Comparison of ENCODE assay signal across 8 cellular contexts in genomic region chr22:45310331-45311032, GRCh38. TPM values are rescaled to one million over a fixed set of nuclear protein-coding genes. Genes with fewer than 3 reads are reported as not detected.
A peak's percentile ranks its signal among the peaks of the same experiment; 100 is the strongest.
DNase-seq lines count a peak whose midpoint lies in the region; ATAC-seq and TF ChIP-seq lines count a peak whose summit lies in the region.

No MANE protein-coding gene starts in this region.

- no peak for TF ChIP-seq CTCF in GM12864 (IDR thresholded peaks at IDR 0.05; ENCODE audit: low read depth, low read length, missing control alignments)
- no peak for TF ChIP-seq CTCF in endothelial cell (IDR thresholded peaks at IDR 0.05; ENCODE audit: unreplicated experiment)

- peaks cover 14% of the 10 kb centered on the region for H3K27me3 Mint-ChIP-seq in endothelial cell (ENCODE audit: unreplicated experiment)

- no peaks in the 10 kb centered on the region for H3K9me3 Mint-ChIP-seq in endothelial cell (ENCODE audit: unreplicated experiment)

- ATAC-seq in HG02870 (IDR thresholded peaks at IDR 0.05; ENCODE audit: unreplicated experiment): no peak

- peak overlapping the region; percentile 89 for H2AFZ ChIP-seq in neuron (ENCODE audit: low read depth, low read length)

- H3K9me3 ChIP-seq in SJSA1 (replicated peaks) (no peaks in the 10 kb centered on the region), neuron (ENCODE audit: low read length) (no peaks in the 10 kb centered on the region)

- peak overlapping the region; percentile 89 for H3K4me3 Mint-ChIP-seq in endothelial cell (ENCODE audit: unreplicated experiment)

- peaks cover 39% of the 10 kb centered on the region for H3K4me1 Mint-ChIP-seq in endothelial cell (ENCODE audit: unreplicated experiment)

- H3K4me3 ChIP-seq in GM12864 (ENCODE audit: low read depth, low read length) (peak overlapping the region; percentile 85), SJSA1 (peak overlapping the region; percentile 82), neuron (ENCODE audit: low read length) (peak overlapping the region; percentile 57)

- peak overlapping the region; percentile 56; the same call in 1 of the 2 replicates for H3K27ac ChIP-seq in SJSA1

- H3K27ac Mint-ChIP-seq in endothelial cell (ENCODE audit: unreplicated experiment): no peak overlapping the region

- H3K4me1 ChIP-seq in SJSA1 (replicated peaks): peaks cover 26% of the 10 kb centered on the region
- H3K4me1 ChIP-seq in neuron (ENCODE audit: insufficient read depth, low read length): peaks cover 15% of the 10 kb centered on the region

- H3K27me3 ChIP-seq in SJSA1 (replicated peaks) (no peaks in the 10 kb centered on the region), neuron (ENCODE audit: insufficient read depth, low read length) (no peaks in the 10 kb centered on the region)

- DNase-seq in GM12864 (ENCODE audit: low read depth): no peak
- DNase-seq in SJSA1 (ENCODE audit: low read depth in 1 of 2, low spot score in 2 of 2): no peak
- no peak for DNase-seq in endothelial cell (ENCODE audit: low spot score)
- DNase-seq in NCI-H2029 treated with DMSO at 0.1 percent for 48 hours (lab: John Stamatoyannopoulos, UW): no peak
- no peak for DNase-seq in NCI-H2196 (lab: John Stamatoyannopoulos, UW; ENCODE audit: unreplicated experiment)
- DNase-seq in AML-193 (lab: John Stamatoyannopoulos, UW): no peak

- H3K36me3 Mint-ChIP-seq in endothelial cell (ENCODE audit: low read depth, unreplicated experiment): peaks cover 3% of the 10 kb centered on the region

- peaks cover 15% of the 10 kb centered on the region for H3K36me3 ChIP-seq in SJSA1
- no peaks in the 10 kb centered on the region for H3K36me3 ChIP-seq in neuron (ENCODE audit: insufficient read depth, low read length)

RNA-seq across cellular contexts. Expression of gene FAM118A, which starts 0.7 kb away (rescaled TPM):
- 19.8 and 21.1 TPM in 2 replicates for total RNA-seq in SJSA1 (2014; rRNA removed; shearing (Covaris generic))
- total RNA-seq in endothelial cell (ENCODE audit: unreplicated experiment): 26.6 TPM

RNA-seq across cellular contexts. Expression of gene UPK3A, which starts 25.7 kb away (rescaled TPM):
- total RNA-seq in SJSA1 (2014; rRNA removed; shearing (Covaris generic)): not detected in 2 replicates
- not detected for total RNA-seq in endothelial cell (ENCODE audit: unreplicated experiment)
